Comparison of ENCODE assay signal across 11 cellular contexts in genomic region chr4:85166318-85166717, GRCh38.
"Had no signal": no experiment of that assay in that cellular context is flagged by ENCODE, and none has a peak within 500 bp of the region (broad histone marks: within the 10 kb centered on the region; RNA-seq: fewer than 3 reads in every experiment).

No MANE protein-coding gene starts in this region.

- H3K36me3 ChIP-seq: cardiac muscle cell, esophagus muscularis mucosa, left lung, neural progenitor cell, ovary, uterus had no signal

- H3K4me3 ChIP-seq: cardiac muscle cell, esophagus muscularis mucosa, left lung, neural progenitor cell, ovary, uterus had no signal

- H3K9me3 ChIP-seq: esophagus muscularis mucosa, left lung, ovary, uterus had no signal

- H3K4me1 ChIP-seq: esophagus muscularis mucosa, left lung, neural progenitor cell, uterus had no signal

- H3K27me3 ChIP-seq: cardiac muscle cell, esophagus muscularis mucosa, left lung, neural progenitor cell, ovary, uterus had no signal

- ATAC-seq: left lung; stimulated activated naive CD8-positive, alpha-beta T cell treated with anti-CD3 and anti-CD28 coated beads, Interleukin-15, amount 100 ng/mL, for 72 hours had no signal

- DNase-seq: activated B cell treated with CpG ODN at 0.5 μM for 24 hours; activated CD4-positive, alpha-beta T cell treated with anti-CD3 and anti-CD28 coated beads, Interleukin-2, amount 10 ng/mL, durations not matched to agents 7 days and 5 days; activated naive CD4-positive, alpha-beta T cell treated with anti-CD3 and anti-CD28 coated beads, Interleukin-2, amount 10 ng/mL, durations not matched to agents 7 days and 5 days; ovary; stimulated activated CD4-positive, alpha-beta T cell treated with anti-CD3 and anti-CD28 coated beads, Interleukin-4, amount 100 ng/mL, for 4 hours; stimulated activated naive CD8-positive, alpha-beta T cell treated with anti-CD3 and anti-CD28 coated beads, Interleukin-15, amount 100 ng/mL, for 72 hours; uterus had no signal

- H2AFZ ChIP-seq: neural progenitor cell had no signal

- H3K4me2 ChIP-seq: neural progenitor cell had no signal

- H3K9ac ChIP-seq: neural progenitor cell had no signal

- H3K27ac ChIP-seq: cardiac muscle cell, esophagus muscularis mucosa, left lung, neural progenitor cell, ovary, uterus had no signal
